ENCODE assay signal across 16 cellular contexts in genomic region chr6:35166160-35166919, GRCh38. TPM values are rescaled to one million over a fixed set of nuclear protein-coding genes. Genes with fewer than 3 reads are reported as not detected.
DNase-seq lines count a peak whose midpoint lies in the region; ATAC-seq and TF ChIP-seq lines count a peak whose summit lies in the region.
"Had no signal": no experiment of that assay in that cellular context is flagged by ENCODE, and none has a peak within 500 bp of the region (broad histone marks: within the 10 kb centered on the region; RNA-seq: fewer than 3 reads in every experiment).

No MANE protein-coding gene starts in this region.

- peaks cover 5% of the 10 kb centered on the region for H3K9me3 Mint-ChIP-seq in progenitor cell of endocrine pancreas (ENCODE audit: low read depth)
- H3K9me3 Mint-ChIP-seq in osteocyte (ENCODE audit: unreplicated experiment): peaks cover 6% of the 10 kb centered on the region

- H3K27ac Mint-ChIP-seq in progenitor cell of endocrine pancreas: peak overlapping the region; percentile 56
- H3K27ac Mint-ChIP-seq in osteocyte (ENCODE audit: unreplicated experiment): no peak overlapping the region

- H3K4me1 Mint-ChIP-seq in progenitor cell of endocrine pancreas (ENCODE audit: low read depth) (peaks cover 13% of the 10 kb centered on the region), osteocyte (ENCODE audit: unreplicated experiment) (peaks cover 22% of the 10 kb centered on the region)

- no peak for TF ChIP-seq CTCF in progenitor cell of endocrine pancreas (IDR thresholded peaks at IDR 0.05; ENCODE audit: unreplicated experiment)
- TF ChIP-seq CTCF in osteocyte (IDR thresholded peaks at IDR 0.05): no peak

- ATAC-seq in esophagus mucosa (peak; percentile 80), GM21367 (IDR thresholded peaks at IDR 0.05; ENCODE audit: unreplicated experiment) (no peak)
- ATAC-seq: heart right ventricle had no signal

- H3K4me3 Mint-ChIP-seq in progenitor cell of endocrine pancreas (ENCODE audit: low read depth): no peak overlapping the region
- H3K4me3 Mint-ChIP-seq in osteocyte (ENCODE audit: unreplicated experiment): no peak overlapping the region

- H3K27me3 Mint-ChIP-seq in progenitor cell of endocrine pancreas (peaks cover 3% of the 10 kb centered on the region), osteocyte (ENCODE audit: unreplicated experiment) (no peaks in the 10 kb centered on the region)

- DNase-seq in COLO668 (lab: John Stamatoyannopoulos, UW; ENCODE audit: unreplicated experiment) (peak; percentile 47), NCI-H345 (lab: John Stamatoyannopoulos, UW) (peak; percentile 45), progenitor cell of endocrine pancreas (ENCODE audit: low spot score, unreplicated experiment) (no peak), NCI-H446 (lab: John Stamatoyannopoulos, UW) (no peak), osteocyte (ENCODE audit: extremely low spot score, unreplicated experiment) (no peak)
- no peak for DNase-seq in activated naive CD4-positive, alpha-beta T cell (lab: John Stamatoyannopoulos, UW)
- DNase-seq: activated effector memory CD4-positive, alpha-beta T cell treated with anti-CD3 and anti-CD28 coated beads, Interleukin-2, amount 50 U/mL, for 16 hours; AML-193; aorta; cortex of kidney; heart right ventricle; kidney; NCI-H2227 treated with DMSO at 0.1 percent for 48 hours had no signal

- H3K36me3 Mint-ChIP-seq in progenitor cell of endocrine pancreas (ENCODE audit: insufficient read depth): no peaks in the 10 kb centered on the region
- peaks cover 7% of the 10 kb centered on the region for H3K36me3 Mint-ChIP-seq in osteocyte (ENCODE audit: unreplicated experiment)

RNA-seq across cellular contexts. Expression of gene TCP11, which starts 25.2 kb away (rescaled TPM):
- total RNA-seq in esophagus mucosa (not detected), progenitor cell of endocrine pancreas (not detected in 2 replicates), osteocyte (0.43 TPM in 1 of 2 replicates, not detected in the other)
- total RNA-seq: heart right ventricle, HT1080 had no signal

RNA-seq across cellular contexts. Expression of gene SCUBE3, which starts 47.4 kb away (rescaled TPM):
- total RNA-seq in esophagus mucosa (0.12 TPM), progenitor cell of endocrine pancreas (31.1 and 35.3 TPM in 2 replicates), osteocyte (14.8 and 16.3 TPM in 2 replicates)

Comparison
In these comparisons a context has a peak if more than half of its experiments do, and no peak if none do; other contexts are left out.
1. DNase-seq: peak in COLO668 (single experiment) and NCI-H345 (single experiment); none in progenitor cell of endocrine pancreas (single experiment), activated naive CD4-positive, alpha-beta T cell (0 of 4), NCI-H446 (0 of 2) and osteocyte (single experiment).
2. RNA of gene SCUBE3, which starts 47.4 kb away (total RNA-seq): 31.1 to 35.3 TPM in progenitor cell of endocrine pancreas and 14.8 to 16.3 TPM in osteocyte; 0.12 TPM in esophagus mucosa (single experiment); every median in the first group is over 10 times any median in the second.